Comparison of ENCODE assay signal across 2 cellular contexts in the genomic region with DNA sequence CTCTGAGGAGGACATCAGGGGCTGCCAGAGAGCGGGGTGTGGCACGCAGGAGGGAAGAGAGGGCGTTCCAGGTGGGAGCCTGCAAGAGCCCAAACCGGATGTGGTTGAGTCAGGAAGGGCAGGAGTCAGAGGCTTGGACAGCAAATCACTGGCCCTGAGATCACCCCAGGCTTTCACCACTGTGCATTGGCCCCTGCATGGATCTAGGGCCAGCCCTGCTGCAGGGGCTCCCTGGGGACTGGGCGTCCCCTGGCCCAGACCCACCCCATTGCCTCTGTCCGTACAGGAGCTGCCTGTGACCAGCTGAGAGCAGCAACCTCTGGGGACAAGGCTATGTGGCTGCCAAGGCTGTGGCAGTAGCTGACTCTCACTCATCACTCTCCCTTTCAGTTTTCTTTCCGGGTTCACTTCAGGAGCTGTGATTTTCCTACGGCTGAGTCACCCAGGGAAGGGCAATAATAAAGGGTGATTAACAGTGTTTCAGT.
TF ChIP-seq lines count a peak whose summit lies in the region.

No MANE protein-coding gene starts in this region.

TF ChIP-seq in HEK293, 187 proteins besides CTCF, POLR2A, EP300 and RAD21:
- TF ChIP-seq PRDM1 (tag by site-specific recombination; IDR thresholded peaks at IDR 0.05) (peak; percentile 89), GFI1B (tag by site-specific recombination; IDR thresholded peaks at IDR 0.05) (peak; percentile 24; the same call in 1 of the 2 replicates), OSR2 (tag by site-specific recombination; IDR thresholded peaks at IDR 0.05) (peak; percentile 59), ZIC2 (tag by site-specific recombination; IDR thresholded peaks at IDR 0.05) (peak; percentile 17; the same call in 1 of the 2 replicates), KLF7 (tag by site-specific recombination; IDR thresholded peaks at IDR 0.05; ENCODE audit: borderline replicate concordance) (no peak), ZNF843 (tag by site-specific recombination; IDR thresholded peaks at IDR 0.05) (no peak), ZNF174 (tag by site-specific recombination; IDR thresholded peaks at IDR 0.05) (no peak), KLF1 (tag by site-specific recombination; IDR thresholded peaks at IDR 0.05) (peak; percentile 37; the same call in 1 of the 2 replicates)
- TF ChIP-seq, protein P1, sequence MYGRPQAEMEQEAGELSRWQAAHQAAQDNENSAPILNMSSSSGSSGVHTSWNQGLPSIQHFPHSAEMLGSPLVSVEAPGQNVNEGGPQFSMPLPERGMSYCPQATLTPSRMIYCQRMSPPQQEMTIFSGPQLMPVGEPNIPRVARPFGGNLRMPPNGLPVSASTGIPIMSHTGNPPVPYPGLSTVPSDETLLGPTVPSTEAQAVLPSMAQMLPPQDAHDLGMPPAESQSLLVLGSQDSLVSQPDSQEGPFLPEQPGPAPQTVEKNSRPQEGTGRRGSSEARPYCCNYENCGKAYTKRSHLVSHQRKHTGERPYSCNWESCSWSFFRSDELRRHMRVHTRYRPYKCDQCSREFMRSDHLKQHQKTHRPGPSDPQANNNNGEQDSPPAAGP (tag by site-specific recombination; IDR thresholded peaks at IDR 0.05), result peak; percentile 96

TF ChIP-seq in HepG2, 621 proteins besides CTCF, POLR2A, EP300 and RAD21:
- TF ChIP-seq, protein P2, sequence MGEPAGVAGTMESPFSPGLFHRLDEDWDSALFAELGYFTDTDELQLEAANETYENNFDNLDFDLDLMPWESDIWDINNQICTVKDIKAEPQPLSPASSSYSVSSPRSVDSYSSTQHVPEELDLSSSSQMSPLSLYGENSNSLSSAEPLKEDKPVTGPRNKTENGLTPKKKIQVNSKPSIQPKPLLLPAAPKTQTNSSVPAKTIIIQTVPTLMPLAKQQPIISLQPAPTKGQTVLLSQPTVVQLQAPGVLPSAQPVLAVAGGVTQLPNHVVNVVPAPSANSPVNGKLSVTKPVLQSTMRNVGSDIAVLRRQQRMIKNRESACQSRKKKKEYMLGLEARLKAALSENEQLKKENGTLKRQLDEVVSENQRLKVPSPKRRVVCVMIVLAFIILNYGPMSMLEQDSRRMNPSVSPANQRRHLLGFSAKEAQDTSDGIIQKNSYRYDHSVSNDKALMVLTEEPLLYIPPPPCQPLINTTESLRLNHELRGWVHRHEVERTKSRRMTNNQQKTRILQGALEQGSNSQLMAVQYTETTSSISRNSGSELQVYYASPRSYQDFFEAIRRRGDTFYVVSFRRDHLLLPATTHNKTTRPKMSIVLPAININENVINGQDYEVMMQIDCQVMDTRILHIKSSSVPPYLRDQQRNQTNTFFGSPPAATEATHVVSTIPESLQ (CRISPR knock-in tag; conservative IDR thresholded peaks at IDR 0.05), result no peak
- TF ChIP-seq GABPA (IDR thresholded peaks at IDR 0.05; ENCODE audit: low read depth, low read length) (no peak), GABPA (CRISPR knock-in tag; IDR thresholded peaks at IDR 0.05; ENCODE audit: low read depth) (peak; percentile 30; the same call in 1 of the 2 replicates)
TF ChIP-seq in HepG2: peak in this region for 1.
